In the genomic region with DNA sequence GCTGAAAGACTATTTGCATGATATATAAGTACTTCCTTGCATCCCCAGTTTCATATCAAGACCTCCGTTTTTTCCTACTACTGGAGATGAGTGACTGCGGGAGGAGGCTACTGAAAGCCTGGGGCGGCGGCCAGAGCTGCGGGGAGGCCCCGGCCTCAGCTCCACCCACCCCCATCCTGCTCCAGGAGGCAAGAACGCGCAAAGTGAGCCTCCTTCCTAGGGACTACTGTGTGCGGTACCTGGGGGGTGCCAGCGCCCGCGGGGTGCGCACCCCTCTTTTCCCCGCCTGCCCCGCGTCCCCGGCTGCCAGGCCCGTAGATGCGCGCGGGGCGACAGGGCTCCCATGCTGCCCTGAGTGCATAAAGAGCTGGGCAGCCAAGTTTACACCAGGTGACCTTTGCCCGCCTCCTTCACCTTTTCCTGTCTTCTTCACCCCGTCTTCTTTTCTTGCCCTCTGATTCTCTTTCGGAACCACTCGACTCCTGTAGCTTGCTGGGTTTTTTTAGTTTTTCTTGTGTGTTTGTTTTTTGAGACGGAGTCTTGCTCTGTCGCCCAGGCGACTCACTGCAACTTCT, we compare ENCODE assay signal across 10 cellular contexts. TPM values are rescaled to one million over a fixed set of nuclear protein-coding genes. Genes with fewer than 3 reads are reported as not detected.
DNase-seq lines count a peak whose midpoint lies in the region; ATAC-seq and TF ChIP-seq lines count a peak whose summit lies in the region.
"Had no signal": no experiment of that assay in that cellular context is flagged by ENCODE, and none has a peak within 500 bp of the region (broad histone marks: within the 10 kb centered on the region; RNA-seq: fewer than 3 reads in every experiment).

No MANE protein-coding gene starts in this region.

- H3K27ac ChIP-seq in ascending aorta (peak overlapping the region in 1 of 2 donors; percentile 85), tibial artery (peak overlapping the region in 1 of 2 donors; percentile 99)

- H3K4me3 Mint-ChIP-seq in activated naive CD4-positive, alpha-beta T cell treated with anti-CD3 and anti-CD28 coated beads, Interleukin-2, amount 10 ng/mL, durations not matched to agents 7 days and 5 days, result peak overlapping the region; percentile 55

- H3K4me3 ChIP-seq in ascending aorta (peak overlapping the region; percentile 37 to 93), tibial artery (peak overlapping the region; percentile 32 to 36)

- H3K27ac Mint-ChIP-seq in activated naive CD4-positive, alpha-beta T cell treated with anti-CD3 and anti-CD28 coated beads, Interleukin-2, amount 10 ng/mL, durations not matched to agents 7 days and 5 days, result peak overlapping the region; percentile 47

- CTCF ChIA-PET in activated naive CD4-positive, alpha-beta T cell treated with anti-CD3 and anti-CD28 coated beads, Interleukin-2, amount 10 ng/mL, durations not matched to agents 7 days and 5 days (lab: Charles Lee), result interaction anchor here (0.6 to 1.3 kb wide), 2 partner anchors 25 to 37 kb away, joined by 3 read pairs; no protein-coding TSS in a partner anchor

- H3K27me3 Mint-ChIP-seq in activated naive CD4-positive, alpha-beta T cell treated with anti-CD3 and anti-CD28 coated beads, Interleukin-2, amount 10 ng/mL, durations not matched to agents 7 days and 5 days, result no peaks in the 10 kb centered on the region

- no peak for TF ChIP-seq CTCF in ascending aorta (IDR thresholded peaks at IDR 0.05)
- no peak for TF ChIP-seq CTCF in tibial artery (IDR thresholded peaks at IDR 0.05)

- H3K36me3 ChIP-seq in ascending aorta (no peaks in the 10 kb centered on the region), tibial artery (no peaks in the 10 kb centered on the region)

- intact Hi-C loops in ascending aorta (cut with DNase I) (loop anchor here (5.0 kb wide), 3 partner anchors 677 to 1958 kb away; a partner anchor contains a TSS), tibial artery (cut with DNase I; ENCODE audit: low total_unique reads) (loop anchor here (10.0 kb wide), 1 partner anchor 184 kb away; a partner anchor contains a TSS)

- H3K27me3 ChIP-seq in ascending aorta (no peaks in the 10 kb centered on the region), tibial artery (no peaks in the 10 kb centered on the region)

- DNase-seq in activated naive CD4-positive, alpha-beta T cell treated with anti-CD3 and anti-CD28 coated beads, Interleukin-2, amount 10 ng/mL, durations not matched to agents 7 days and 5 days, result peak; percentile 29
- DNase-seq in activated naive CD4-positive, alpha-beta T cell (lab: John Stamatoyannopoulos, UW), result no peak
- DNase-seq in ascending aorta (ENCODE audit: low spot score in 2 of 2), result no peak
- peak; percentile 61 for DNase-seq in islet precursor cell
- no peak for DNase-seq in tibial artery
- DNase-seq in DMS 273 treated with DMSO at 0.1 percent for 48 hours (lab: John Stamatoyannopoulos, UW), result no peak
- no peak for DNase-seq in HCEC 1CT
- DNase-seq: DND-41, NCI-H1105 treated with DMSO at 0.1 percent for 48 hours had no signal

- peaks cover 17% of the 10 kb centered on the region for H3K4me1 Mint-ChIP-seq in activated naive CD4-positive, alpha-beta T cell treated with anti-CD3 and anti-CD28 coated beads, Interleukin-2, amount 10 ng/mL, durations not matched to agents 7 days and 5 days

- H3K9me3 Mint-ChIP-seq in activated naive CD4-positive, alpha-beta T cell treated with anti-CD3 and anti-CD28 coated beads, Interleukin-2, amount 10 ng/mL, durations not matched to agents 7 days and 5 days, result no peaks in the 10 kb centered on the region

- H3K4me1 ChIP-seq in ascending aorta (peaks cover 0 to 17% of the 10 kb centered on the region in 2 donors), tibial artery (peaks cover 0 to 34% (median 17%) of the 10 kb centered on the region in 4 donors)

- H3K36me3 Mint-ChIP-seq in activated naive CD4-positive, alpha-beta T cell treated with anti-CD3 and anti-CD28 coated beads, Interleukin-2, amount 10 ng/mL, durations not matched to agents 7 days and 5 days, result peaks cover 2% of the 10 kb centered on the region

- ATAC-seq in HG03108 (IDR thresholded peaks at IDR 0.05; ENCODE audit: unreplicated experiment), result no peak

- H3K9me3 ChIP-seq in ascending aorta, result no peaks in the 10 kb centered on the region
- no peaks in the 10 kb centered on the region for H3K9me3 ChIP-seq in tibial artery

RNA-seq across cellular contexts. Expression of a gene that starts 2.5 kb away (rescaled TPM):
- total RNA-seq in ascending aorta, result 16.1 TPM

RNA-seq across cellular contexts. Expression of a gene that starts 47.1 kb away (rescaled TPM):
- total RNA-seq in ascending aorta, result 56.0 TPM

RNA-seq across cellular contexts. Expression of a gene that starts 47.9 kb away (rescaled TPM):
- 18.3 TPM for total RNA-seq in ascending aorta

Comparison
In these comparisons a context has a peak if more than half of its experiments do, and no peak if none do; other contexts are left out.
1. DNase-seq: peak in activated naive CD4-positive, alpha-beta T cell treated with anti-CD3 and anti-CD28 coated beads, Interleukin-2, amount 10 ng/mL, durations not matched to agents 7 days and 5 days (single experiment) and islet precursor cell (single experiment); none in activated naive CD4-positive, alpha-beta T cell (0 of 4), ascending aorta (0 of 2), tibial artery (0 of 2), DMS 273 treated with DMSO at 0.1 percent for 48 hours (single experiment) and HCEC 1CT (single experiment).